In genomic region chr12:96459281-96459680, GRCh38 we compare ENCODE assay signal across 1 cellular context. TPM values are rescaled to one million over a fixed set of nuclear protein-coding genes. Genes with fewer than 3 reads are reported as not detected.
"Had no signal": no experiment of that assay in that cellular context is flagged by ENCODE, and none has a peak within 500 bp of the region (broad histone marks: within the 10 kb centered on the region; RNA-seq: fewer than 3 reads in every experiment).

No MANE protein-coding gene starts in this region.

RNA-seq across cellular contexts. Expression of gene CFAP54, which starts 30.1 kb away (rescaled TPM):
- total RNA-seq: ascending aorta had no signal
